ENCODE assay signal across 21 cellular contexts in genomic region chr1:179206817-179207216, GRCh38. TPM values are rescaled to one million over a fixed set of nuclear protein-coding genes. Genes with fewer than 3 reads are reported as not detected.
DNase-seq lines count a peak whose midpoint lies in the region; ATAC-seq and TF ChIP-seq lines count a peak whose summit lies in the region.
"Had no signal": no experiment of that assay in that cellular context is flagged by ENCODE, and none has a peak within 500 bp of the region (broad histone marks: within the 10 kb centered on the region; RNA-seq: fewer than 3 reads in every experiment).

No MANE protein-coding gene starts in this region.

- intact Hi-C loops in dendritic cell treated with granulocyte-macrophage colony-stimulating factor and Interleukin-4, amounts not matched to agents 40 ng/mL and 50 ng/mL, for 4 days (cut with micrococcal nuclease): no loop called here

- in situ Hi-C loops in G401 (cut with HindIII; ENCODE audit: low sequenced_read_pairs): no loop called here

- H3K4me3 Mint-ChIP-seq in dendritic cell treated with granulocyte-macrophage colony-stimulating factor and Interleukin-4, amounts not matched to agents 40 ng/mL and 50 ng/mL, for 4 days: no peak overlapping the region
- peak overlapping the region in 1 of 3 experiments; percentile 18 for H3K4me3 Mint-ChIP-seq in nephron
- H3K4me3 Mint-ChIP-seq in T-helper 17 cell: no peak overlapping the region
- H3K4me3 Mint-ChIP-seq: activated CD8-positive, alpha-beta T cell treated with anti-CD3 and anti-CD28 coated beads, Interleukin-2, amount 10 ng/mL, durations not matched to agents 7 days and 5 days; H9; IgD-negative memory B cell; T-helper 1 cell treated with Interleukin-12 subunit alpha and Interleukin-12 subunit beta and Interleukin-4 antibody, amounts not matched to agents 30 μg/mL and 1 μg/mL, for 36 hours had no signal

- DNase-seq in G401 (ENCODE audit: low spot score): peak; percentile 62
- DNase-seq in NCI-H1694 (lab: John Stamatoyannopoulos, UW): peak; percentile 73
- DNase-seq in T-helper 17 cell: no peak
- no peak for DNase-seq in smooth muscle cell (lab: John Stamatoyannopoulos, UW; ENCODE audit: unreplicated experiment)
- DNase-seq in NCI-H1436 (lab: John Stamatoyannopoulos, UW): no peak
- DNase-seq: activated CD8-positive, alpha-beta T cell treated with anti-CD3 and anti-CD28 coated beads, Interleukin-2, amount 10 ng/mL, durations not matched to agents 7 days and 5 days; activated T-cell treated with anti-CD3 and anti-CD28 coated beads, Interleukin-2, amount 50 U/mL, for 48 hours; brain microvascular endothelial cell; COR-L47; dermis blood vessel endothelial cell; EL; H9; small intestine; stimulated activated CD4-positive, alpha-beta T cell treated with anti-CD3 and anti-CD28 coated beads, Interleukin-4, amount 100 ng/mL, for 4 hours had no signal

- peaks cover 70% of the 10 kb centered on the region for H4K20me1 ChIP-seq in smooth muscle cell (ENCODE audit: low read depth)

- no peaks in the 10 kb centered on the region for H3K9me3 ChIP-seq in T-helper 17 cell (ENCODE audit: control insufficient read depth, low read length, poor library complexity, severe bottlenecking)
- H3K9me3 ChIP-seq in smooth muscle cell (replicated peaks; ENCODE audit: low read depth): no peaks in the 10 kb centered on the region

- H3K4me3 ChIP-seq in smooth muscle cell: no peak overlapping the region

- no peaks in the 10 kb centered on the region for H3K4me1 ChIP-seq in smooth muscle cell (ENCODE audit: low read depth)

- no peak overlapping the region for H3K4me2 ChIP-seq in smooth muscle cell

- H3K27me3 Mint-ChIP-seq in dendritic cell treated with granulocyte-macrophage colony-stimulating factor and Interleukin-4, amounts not matched to agents 40 ng/mL and 50 ng/mL, for 4 days: no peaks in the 10 kb centered on the region
- no peaks in the 10 kb centered on the region for H3K27me3 Mint-ChIP-seq in nephron (ENCODE audit: low read depth)
- no peaks in the 10 kb centered on the region for H3K27me3 Mint-ChIP-seq in T-helper 17 cell
- H3K27me3 Mint-ChIP-seq: IgD-negative memory B cell had no signal

- H3K9ac ChIP-seq in smooth muscle cell (ENCODE audit: low read depth): no peak overlapping the region
- H3K9ac ChIP-seq: parathyroid adenoma had no signal

- 96% methylated on average over 3 of the region's 3 CpGs for WGBS in smooth muscle cell (ENCODE audit: low lambda C conversion rate)

- H3K27me3 ChIP-seq in smooth muscle cell (ENCODE audit: low read depth): no peaks in the 10 kb centered on the region
- H3K27me3 ChIP-seq: brain microvascular endothelial cell had no signal

- H3K36me3 Mint-ChIP-seq in dendritic cell treated with granulocyte-macrophage colony-stimulating factor and Interleukin-4, amounts not matched to agents 40 ng/mL and 50 ng/mL, for 4 days (ENCODE audit: low read depth): peaks cover 55% of the 10 kb centered on the region
- H3K36me3 Mint-ChIP-seq in nephron (ENCODE audit: low read depth) (no peaks in the 10 kb centered on the region), T-helper 17 cell (ENCODE audit: low read depth) (peaks cover under 1% of the 10 kb centered on the region)

- H3K9me3 Mint-ChIP-seq in dendritic cell treated with granulocyte-macrophage colony-stimulating factor and Interleukin-4, amounts not matched to agents 40 ng/mL and 50 ng/mL, for 4 days: no peaks in the 10 kb centered on the region
- no peaks in the 10 kb centered on the region for H3K9me3 Mint-ChIP-seq in nephron
- H3K9me3 Mint-ChIP-seq: H9, IgD-negative memory B cell had no signal

- H3K79me2 ChIP-seq in smooth muscle cell (ENCODE audit: low read depth): peaks cover 69% of the 10 kb centered on the region
- H3K79me2 ChIP-seq: parathyroid adenoma had no signal

- no peaks in the 10 kb centered on the region for H3K36me3 ChIP-seq in smooth muscle cell (ENCODE audit: low read depth)
- H3K36me3 ChIP-seq: brain microvascular endothelial cell had no signal

- peaks cover 63% of the 10 kb centered on the region for H3K4me1 Mint-ChIP-seq in dendritic cell treated with granulocyte-macrophage colony-stimulating factor and Interleukin-4, amounts not matched to agents 40 ng/mL and 50 ng/mL, for 4 days (ENCODE audit: low read depth)
- H3K4me1 Mint-ChIP-seq in nephron: peaks cover 46% of the 10 kb centered on the region
- peaks cover 28% of the 10 kb centered on the region for H3K4me1 Mint-ChIP-seq in T-helper 17 cell

- ATAC-seq in T-helper 17 cell: no peak
- ATAC-seq: activated CD8-positive, alpha-beta T cell treated with anti-CD3 and anti-CD28 coated beads, Interleukin-2, amount 10 ng/mL, durations not matched to agents 7 days and 5 days; activated naive CD4-positive, alpha-beta T cell treated with anti-CD3 and anti-CD28 coated beads, Interleukin-2, amount 50 U/mL, for 72 hours had no signal

- TF ChIP-seq CTCF in nephron (IDR thresholded peaks at IDR 0.05; ENCODE audit: unreplicated experiment in 3 of 3): no peak
- no peak for TF ChIP-seq CTCF in smooth muscle cell (IDR thresholded peaks at IDR 0.05; ENCODE audit: borderline replicate concordance, insufficient read depth, poor library complexity, severe bottlenecking)

- no peaks in the 10 kb centered on the region for H3F3A ChIP-seq in smooth muscle cell (ENCODE audit: low read depth)

- H2AFZ ChIP-seq in smooth muscle cell (ENCODE audit: low read depth): no peak overlapping the region
- H2AFZ ChIP-seq: parathyroid adenoma had no signal

- no peak overlapping the region for H3K27ac ChIP-seq in smooth muscle cell (ENCODE audit: low read depth)
- H3K27ac ChIP-seq: brain microvascular endothelial cell, epithelial cell of prostate, parathyroid adenoma had no signal

- H3K27ac Mint-ChIP-seq in dendritic cell treated with granulocyte-macrophage colony-stimulating factor and Interleukin-4, amounts not matched to agents 40 ng/mL and 50 ng/mL, for 4 days: peak overlapping the region; percentile 79
- peak overlapping the region; percentile 51 to 69 (median 53) for H3K27ac Mint-ChIP-seq in nephron
- no peak overlapping the region for H3K27ac Mint-ChIP-seq in T-helper 17 cell
- H3K27ac Mint-ChIP-seq: activated CD8-positive, alpha-beta T cell treated with anti-CD3 and anti-CD28 coated beads, Interleukin-2, amount 10 ng/mL, durations not matched to agents 7 days and 5 days; activated naive CD4-positive, alpha-beta T cell treated with anti-CD3 and anti-CD28 coated beads, Interleukin-2, amount 50 U/mL, for 72 hours; H9; T-helper 1 cell treated with Interleukin-12 subunit alpha and Interleukin-12 subunit beta and Interleukin-4 antibody, amounts not matched to agents 30 μg/mL and 1 μg/mL, for 36 hours had no signal

RNA-seq across cellular contexts. Expression of gene ABL2, which starts 22.7 kb away (rescaled TPM):
- total RNA-seq in G401 (2014; rRNA removed; shearing (Covaris generic)): 10.2 TPM in 2 replicates
- total RNA-seq in T-helper 17 cell (10 to 100 TPM; 12.5 to 15.3 TPM), smooth muscle cell (55.0 and 56.5 TPM in 2 replicates)
- polyA plus RNA-seq in smooth muscle cell: 16.5 and 38.9 TPM in 2 replicates

Comparison
In these comparisons a context has a peak if more than half of its experiments do, and no peak if none do; other contexts are left out.
1. DNase-seq: peak in G401 (single experiment) and NCI-H1694 (single experiment); none in T-helper 17 cell (0 of 3), smooth muscle cell (single experiment) and NCI-H1436 (single experiment).